ENCODE assay signal across 35 cellular contexts in the genomic region with DNA sequence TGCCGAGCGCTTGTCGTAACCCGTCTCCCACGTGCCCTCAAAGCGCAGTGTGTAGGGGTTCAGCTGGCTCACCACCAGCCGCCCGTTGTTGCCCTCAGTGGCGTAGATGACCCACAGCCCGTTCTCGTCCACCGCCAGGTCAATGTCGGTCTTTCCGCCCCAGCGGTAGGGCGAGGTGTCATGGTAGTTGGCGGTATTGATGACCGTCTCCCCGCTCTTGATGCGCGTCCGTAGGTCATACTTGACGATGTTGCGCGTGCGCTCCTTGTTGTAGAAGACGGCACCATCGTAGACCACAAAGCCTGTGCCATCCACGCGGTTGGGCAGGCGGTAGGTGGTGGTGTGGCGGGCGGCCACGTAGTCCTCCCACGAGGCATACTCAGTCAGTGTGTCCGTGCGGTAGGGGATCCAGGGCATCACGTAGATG.
"Had no signal": no experiment of that assay in that cellular context is flagged by ENCODE, and none has a peak within 500 bp of the region (broad histone marks: within the 10 kb centered on the region; RNA-seq: fewer than 3 reads in every experiment).

No MANE protein-coding gene starts in this region.

- H3K27ac Mint-ChIP-seq: activated CD4-positive, alpha-beta T cell treated with anti-CD3 and anti-CD28 coated beads, Interleukin-2, amount 10 ng/mL, durations not matched to agents 24 days and 14 days; activated CD8-positive, alpha-beta T cell treated with anti-CD3 and anti-CD28 coated beads for 36 hours; activated naive CD8-positive, alpha-beta T cell treated with anti-CD3 and anti-CD28 coated beads, Interleukin-2, amount 10 ng/mL, durations not matched to agents 7 days and 5 days; activated T-cell treated with anti-CD3 and anti-CD28 coated beads, Interleukin-2, amount 50 U/mL, for 72 hours; activated T-helper 17 cell treated with anti-CD3 and anti-CD28 coated beads, Interleukin-2, amount 50 U/mL, for 72 hours had no signal

- H3K36me3 ChIP-seq: breast epithelium had no signal

- H3K4me3 ChIP-seq: adrenal gland, body of pancreas, breast epithelium, MG63, Peyer's patch, SJSA1 had no signal

- DNase-seq: activated CD4-positive, alpha-beta T cell treated with anti-CD3 and anti-CD28 coated beads, Interleukin-2, amount 10 ng/mL, durations not matched to agents 24 days and 14 days; activated CD4-positive, alpha-beta T cell treated with anti-CD3 and anti-CD28 coated beads, Interleukin-2, amount 50 U/mL, for 4 hours; activated CD8-positive, alpha-beta T cell treated with anti-CD3 and anti-CD28 coated beads for 36 hours; activated effector memory CD4-positive, alpha-beta T cell treated with anti-CD3 and anti-CD28 coated beads, Interleukin-2, amount 50 U/mL, for 16 hours; activated naive CD4-positive, alpha-beta T cell; activated naive CD4-positive, alpha-beta T cell treated with anti-CD3 and anti-CD28 coated beads, Interleukin-2, amount 50 U/mL, for 16 hours; activated naive CD8-positive, alpha-beta T cell treated with anti-CD3 and anti-CD28 coated beads, Interleukin-2, amount 10 ng/mL, durations not matched to agents 7 days and 5 days; activated T-cell treated with anti-CD3 and anti-CD28 coated beads, Interleukin-2, amount 50 U/mL, for 1 hour; activated T-cell treated with anti-CD3 and anti-CD28 coated beads, Interleukin-2, amount 50 U/mL, for 72 hours; adrenal gland; body of pancreas; cerebellar nuclear complex; Karpas-422; MG63; NCI-H1048; NCI-H1105 treated with DMSO at 0.1 percent for 48 hours; NCI-H1436; NCI-H1694; NCI-H1930; NCI-H2081 treated with DMSO at 0.1 percent for 48 hours; NCI-H226; NCI-H446 treated with DMSO at 0.1 percent for 48 hours; NCI-H524; NCI-H69; NCI-H82; Peyer's patch; RPMI8226; SHP77 treated with DMSO at 0.1 percent for 48 hours; SW 1271; T1000; WERI-Rb-1 had no signal

- H3K36me3 Mint-ChIP-seq: activated naive CD8-positive, alpha-beta T cell treated with anti-CD3 and anti-CD28 coated beads, Interleukin-2, amount 10 ng/mL, durations not matched to agents 7 days and 5 days had no signal

- H3K9me3 ChIP-seq: adrenal gland, body of pancreas, breast epithelium, MG63, Peyer's patch, SJSA1 had no signal

- H3K27ac ChIP-seq: adrenal gland, body of pancreas, breast epithelium, Peyer's patch, SJSA1, WERI-Rb-1 had no signal

- H3K27me3 ChIP-seq: adrenal gland, body of pancreas, breast epithelium, MG63, Peyer's patch, SJSA1 had no signal

- H3K4me3 Mint-ChIP-seq: activated CD4-positive, alpha-beta T cell treated with anti-CD3 and anti-CD28 coated beads, Interleukin-2, amount 10 ng/mL, durations not matched to agents 24 days and 14 days; activated CD8-positive, alpha-beta T cell treated with anti-CD3 and anti-CD28 coated beads for 36 hours; activated naive CD8-positive, alpha-beta T cell treated with anti-CD3 and anti-CD28 coated beads, Interleukin-2, amount 10 ng/mL, durations not matched to agents 7 days and 5 days; activated T-cell treated with anti-CD3 and anti-CD28 coated beads, Interleukin-2, amount 50 U/mL, for 72 hours; activated T-helper 17 cell treated with anti-CD3 and anti-CD28 coated beads, Interleukin-2, amount 50 U/mL, for 72 hours had no signal

- FAIRE-seq: astrocyte had no signal

- H3K27me3 Mint-ChIP-seq: activated CD4-positive, alpha-beta T cell treated with anti-CD3 and anti-CD28 coated beads, Interleukin-2, amount 10 ng/mL, durations not matched to agents 24 days and 14 days; activated CD8-positive, alpha-beta T cell treated with anti-CD3 and anti-CD28 coated beads for 36 hours; activated naive CD8-positive, alpha-beta T cell treated with anti-CD3 and anti-CD28 coated beads, Interleukin-2, amount 10 ng/mL, durations not matched to agents 7 days and 5 days; activated T-helper 17 cell treated with anti-CD3 and anti-CD28 coated beads, Interleukin-2, amount 50 U/mL, for 72 hours had no signal

- H3K4me1 ChIP-seq: body of pancreas, breast epithelium, SJSA1 had no signal

- H3K9me3 Mint-ChIP-seq: activated CD4-positive, alpha-beta T cell treated with anti-CD3 and anti-CD28 coated beads, Interleukin-2, amount 10 ng/mL, durations not matched to agents 24 days and 14 days; activated CD8-positive, alpha-beta T cell treated with anti-CD3 and anti-CD28 coated beads for 36 hours; activated naive CD8-positive, alpha-beta T cell treated with anti-CD3 and anti-CD28 coated beads, Interleukin-2, amount 10 ng/mL, durations not matched to agents 7 days and 5 days; activated T-cell treated with anti-CD3 and anti-CD28 coated beads, Interleukin-2, amount 50 U/mL, for 72 hours; activated T-helper 17 cell treated with anti-CD3 and anti-CD28 coated beads, Interleukin-2, amount 50 U/mL, for 72 hours had no signal

- ATAC-seq: activated CD8-positive, alpha-beta T cell treated with anti-CD3 and anti-CD28 coated beads for 36 hours; activated T-cell treated with anti-CD3 and anti-CD28 coated beads, Interleukin-2, amount 50 U/mL, for 72 hours; activated T-helper 17 cell treated with anti-CD3 and anti-CD28 coated beads, Interleukin-2, amount 50 U/mL, for 72 hours; body of pancreas had no signal
